1 cellular context compared by ENCODE assay signal in the genomic region with DNA sequence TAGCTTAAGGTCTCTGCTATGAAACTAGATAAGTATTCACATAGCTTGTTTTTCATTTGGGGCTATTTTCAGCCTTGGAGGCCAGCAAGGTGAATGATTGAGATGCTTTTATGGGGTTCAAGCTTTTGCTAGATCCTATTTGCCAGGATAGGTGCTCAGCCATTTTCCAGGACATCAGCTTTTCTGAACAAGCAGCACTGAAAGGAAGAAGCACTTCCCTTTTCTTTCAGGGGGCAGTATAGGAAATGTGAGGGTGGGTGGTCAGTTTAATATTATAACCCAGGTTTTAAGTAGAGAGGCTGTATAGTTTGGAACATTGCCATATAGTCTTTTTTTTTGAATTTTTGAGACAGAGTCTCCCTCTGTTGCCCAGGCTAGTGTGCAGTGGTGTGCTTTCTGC.
A peak's percentile ranks its signal among the peaks of the same experiment; 100 is the strongest.
TF ChIP-seq lines count a peak whose summit lies in the region.

No MANE protein-coding gene starts in this region.

TF ChIP-seq in K562, 482 proteins besides CTCF, POLR2A, EP300 and RAD21:
- TF ChIP-seq NFIC (IDR thresholded peaks at IDR 0.05) (peak; percentile 54; the same call in 1 of the 2 replicates), SPI1 (IDR thresholded peaks at IDR 0.05; ENCODE audit: borderline replicate concordance, low read depth, low read length) (peak; percentile 86), SAFB (IDR thresholded peaks at IDR 0.05; ENCODE audit: borderline replicate concordance, low read depth, low read length) (no peak), GTF2E2 (tag; IDR thresholded peaks at IDR 0.05) (no peak), ZNF408 (CRISPR knock-in tag; IDR thresholded peaks at IDR 0.05; ENCODE audit: low read depth) (no peak), ZNF644 (tag; IDR thresholded peaks at IDR 0.05; ENCODE audit: low read depth) (no peak)
- TF ChIP-seq, protein P1, sequence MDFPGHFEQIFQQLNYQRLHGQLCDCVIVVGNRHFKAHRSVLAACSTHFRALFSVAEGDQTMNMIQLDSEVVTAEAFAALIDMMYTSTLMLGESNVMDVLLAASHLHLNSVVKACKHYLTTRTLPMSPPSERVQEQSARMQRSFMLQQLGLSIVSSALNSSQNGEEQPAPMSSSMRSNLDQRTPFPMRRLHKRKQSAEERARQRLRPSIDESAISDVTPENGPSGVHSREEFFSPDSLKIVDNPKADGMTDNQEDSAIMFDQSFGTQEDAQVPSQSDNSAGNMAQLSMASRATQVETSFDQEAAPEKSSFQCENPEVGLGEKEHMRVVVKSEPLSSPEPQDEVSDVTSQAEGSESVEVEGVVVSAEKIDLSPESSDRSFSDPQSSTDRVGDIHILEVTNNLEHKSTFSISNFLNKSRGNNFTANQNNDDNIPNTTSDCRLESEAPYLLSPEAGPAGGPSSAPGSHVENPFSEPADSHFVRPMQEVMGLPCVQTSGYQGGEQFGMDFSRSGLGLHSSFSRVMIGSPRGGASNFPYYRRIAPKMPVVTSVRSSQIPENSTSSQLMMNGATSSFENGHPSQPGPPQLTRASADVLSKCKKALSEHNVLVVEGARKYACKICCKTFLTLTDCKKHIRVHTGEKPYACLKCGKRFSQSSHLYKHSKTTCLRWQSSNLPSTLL (IDR thresholded peaks at IDR 0.05) = no peak
